In the genomic region with DNA sequence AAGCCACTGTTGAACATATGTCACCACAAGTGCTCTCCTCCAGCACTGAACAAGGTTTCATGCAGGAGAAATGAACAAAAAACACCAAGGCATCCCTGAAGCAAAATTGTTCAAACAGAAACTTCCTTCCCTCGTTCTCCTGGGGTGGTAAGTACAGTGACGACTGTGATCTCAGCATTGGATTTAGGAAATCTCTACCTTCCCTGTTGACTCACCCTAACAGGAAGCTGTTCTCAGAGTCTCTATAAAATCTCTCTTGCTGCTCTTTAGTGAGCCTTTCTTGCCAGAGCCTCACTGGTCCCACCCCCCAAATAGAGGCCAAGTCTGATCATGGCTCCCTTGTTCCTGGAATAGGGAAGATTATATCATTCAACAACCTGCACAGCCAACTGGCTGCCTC, we compare ENCODE assay signal across 24 cellular contexts. TPM values are rescaled to one million over a fixed set of nuclear protein-coding genes. Genes with fewer than 3 reads are reported as not detected.
DNase-seq lines count a peak whose midpoint lies in the region; ATAC-seq and TF ChIP-seq lines count a peak whose summit lies in the region.
"Had no signal": no experiment of that assay in that cellular context is flagged by ENCODE, and none has a peak within 500 bp of the region (broad histone marks: within the 10 kb centered on the region; RNA-seq: fewer than 3 reads in every experiment).

No MANE protein-coding gene starts in this region.

- dilution Hi-C loops in IMR-90 (cut with HindIII; ENCODE audit: low sequenced_read_pairs, unreplicated experiment) = no loop called here

- no peak for TF ChIP-seq POLR2A in IMR-90 (IDR thresholded peaks at IDR 0.05; ENCODE audit: low read depth, low read length)
- no peak for TF ChIP-seq POLR2A in thyroid gland (IDR thresholded peaks at IDR 0.05)

- H4K91ac ChIP-seq in IMR-90 (ENCODE audit: insufficient read depth, low read depth, low read length) = peak overlapping the region; percentile 64

- peak overlapping the region; percentile 76 for H2AFZ ChIP-seq in IMR-90 (replicated peaks; ENCODE audit: low read length, poor library complexity)

- peak overlapping the region; percentile 82 for H3K14ac ChIP-seq in IMR-90 (replicated peaks; ENCODE audit: low read depth, low read length)

- no peak overlapping the region for H3K4me3 ChIP-seq in IMR-90 (ENCODE audit: insufficient read depth, low read depth, low read length)
- H3K4me3 ChIP-seq in astrocyte of the spinal cord (ENCODE audit: low read depth, low read length) = no peak overlapping the region
- no peak overlapping the region for H3K4me3 ChIP-seq in thyroid gland (replicated peaks in 1 of 3)
- H3K4me3 ChIP-seq: K562, lung, tibial artery had no signal

- no CpG with 5 or more reads among the region's 2 CpGs for WGBS in IMR-90 (ENCODE audit: extremely low coverage in 2 of 2, insufficient read length in 1 of 2), 2 experiments
- WGBS in thyroid gland, 2 donors = 73 to 79% methylated on average over 2 of the region's 2 CpGs

- no peak for TF ChIP-seq RAD21 in IMR-90 (IDR thresholded peaks at IDR 0.05; ENCODE audit: low read length)

- peak overlapping the region; percentile 87 for H2BK120ac ChIP-seq in IMR-90 (ENCODE audit: low read depth, low read length)

- POLR2A ChIA-PET in IMR-90 (lab: Charles Lee; ENCODE audit: unreplicated experiment) = no interaction called here

- peak overlapping the region; percentile 16; the same call in 1 of the 2 replicates for H4K5ac ChIP-seq in IMR-90 (ENCODE audit: low read depth, low read length)

- no peak overlapping the region; the same call in 1 of the 2 replicates for H3K27ac ChIP-seq in IMR-90 (ENCODE audit: insufficient read depth, low read length)
- peak overlapping the region; percentile 84 for H3K27ac ChIP-seq in foreskin keratinocyte
- no peak overlapping the region for H3K27ac ChIP-seq in thyroid gland
- no peak overlapping the region for H3K27ac ChIP-seq in caudate nucleus (ENCODE audit: low read depth, low read length)
- H3K27ac ChIP-seq: tibial artery had no signal

- peak overlapping the region; percentile 50; the same call in 1 of the 3 replicates for H2BK15ac ChIP-seq in IMR-90 (ENCODE audit: low read depth, low read length)

- H3K36me3 ChIP-seq in IMR-90 (ENCODE audit: control insufficient read depth, insufficient read depth, low read length) (no peaks in the 10 kb centered on the region), thyroid gland (no peaks in the 10 kb centered on the region)
- H3K36me3 ChIP-seq: tibial artery had no signal

- H3K56ac ChIP-seq in IMR-90 (ENCODE audit: extremely low read depth, insufficient read depth, low read length) = no peak overlapping the region

- CTCF ChIA-PET in IMR-90 (lab: Yijun Ruan, JAX) = interaction anchor here (0.7 kb wide), 1 partner anchor 883 kb away, joined by 3 read pairs; no protein-coding TSS in a partner anchor

- H3K9ac ChIP-seq in IMR-90 (ENCODE audit: low read depth, low read length) = no peak overlapping the region

- peak overlapping the region; percentile 51 for H2BK5ac ChIP-seq in IMR-90 (ENCODE audit: low read depth, low read length, poor library complexity, severe bottlenecking)

- H3K23ac ChIP-seq in IMR-90 (ENCODE audit: low read depth, low read length) = peak overlapping the region; percentile 92; the same call in 1 of the 2 replicates

- peak overlapping the region; percentile 88 for H2BK20ac ChIP-seq in IMR-90 (ENCODE audit: low read depth, low read length)

- H3K27me3 ChIP-seq in IMR-90 (ENCODE audit: control insufficient read depth, insufficient read depth, low read length) (no peaks in the 10 kb centered on the region), foreskin keratinocyte (no peaks in the 10 kb centered on the region), thyroid gland (no peaks in the 10 kb centered on the region)
- H3K27me3 ChIP-seq: tibial artery had no signal

- H3K79me1 ChIP-seq in IMR-90 (ENCODE audit: low read depth in 1 of 2, low read length in 2 of 2) = peaks cover 0 to 7% of the 10 kb centered on the region in 2 experiments; a peak in 1 of 4 replicates

- TF ChIP-seq CTCF in IMR-90 (conservative IDR thresholded peaks at IDR 0.05; ENCODE audit: low read depth, low read length) (no peak), astrocyte of the spinal cord (IDR thresholded peaks at IDR 0.05; ENCODE audit: low read depth, low read length) (no peak), foreskin keratinocyte (conservative IDR thresholded peaks at IDR 0.05) (no peak), thyroid gland (IDR thresholded peaks at IDR 0.05) (no peak)

- intact Hi-C loops in IMR-90 (cut with micrococcal nuclease) (no loop called here), thyroid gland (cut with DNase I) (no loop called here)

- H3K4me2 ChIP-seq in IMR-90 (ENCODE audit: low read depth, low read length) = peak overlapping the region; percentile 42; the same call in 1 of the 2 replicates

- no TSS peak for BruUV-seq in IMR-90 (replicated peaks; lab: Mats Ljungman, UMichigan)

- H3K9me3 ChIP-seq in IMR-90 (ENCODE audit: control insufficient read depth, insufficient read depth, low read length) = no peaks in the 10 kb centered on the region
- H3K9me3 ChIP-seq in thyroid gland = no peaks in the 10 kb centered on the region
- H3K9me3 ChIP-seq: tibial artery had no signal

- peak overlapping the region in 1 of 2 experiments; percentile 73; a peak in 2 of 4 replicates for H4K8ac ChIP-seq in IMR-90 (ENCODE audit: low read depth in 2 of 2, low read length in 2 of 2)

- H2AK9ac ChIP-seq in IMR-90 (replicated peaks; ENCODE audit: low read depth, low read length, poor library complexity) = peak overlapping the region; percentile 46

- H2AK5ac ChIP-seq in IMR-90 (ENCODE audit: low read depth, low read length) = peak overlapping the region; percentile 63; the same call in 1 of the 2 replicates

- H3K4me1 ChIP-seq in IMR-90 (ENCODE audit: control insufficient read depth, insufficient read depth, low read length) = peaks cover 2% of the 10 kb centered on the region
- peaks cover 22% of the 10 kb centered on the region for H3K4me1 ChIP-seq in foreskin keratinocyte
- H3K4me1 ChIP-seq in thyroid gland = peaks cover 6 to 8% of the 10 kb centered on the region in 2 donors

- H3K9me1 ChIP-seq in IMR-90 (ENCODE audit: insufficient read depth, low read length) = peaks cover 9% of the 10 kb centered on the region

- H3K18ac ChIP-seq in IMR-90 (ENCODE audit: low read depth, low read length) = peak overlapping the region; percentile 70; the same call in 1 of the 2 replicates

- H3K4ac ChIP-seq in IMR-90 (ENCODE audit: low read depth, low read length) = peak overlapping the region; percentile 87

- in situ Hi-C loops in IMR-90 (cut with MboI; ENCODE audit: low sequenced_read_pairs) (no loop called here), astrocyte of the spinal cord (cut with HindIII; ENCODE audit: low sequenced_read_pairs) (no loop called here)

- no peaks in the 10 kb centered on the region for H4K20me1 ChIP-seq in IMR-90 (ENCODE audit: insufficient read depth, low read length)

- ATAC-seq in IMR-90 (ENCODE audit: low read depth) = no peak
- peak; percentile 61 for ATAC-seq in foreskin keratinocyte
- no peak for ATAC-seq in GM18870 (IDR thresholded peaks at IDR 0.05; ENCODE audit: unreplicated experiment)
- ATAC-seq: activated CD8-positive, alpha-beta T cell treated with anti-CD3 and anti-CD28 coated beads, Interleukin-2, amount 10 ng/mL, durations not matched to agents 7 days and 5 days; K562; stimulated activated memory B cell treated with anti-CD40 and anti-IgM and Interleukin-4, amounts not matched to agents 10 μg/mL and 1 μg/mL and 100 μg/mL, for 72 hours had no signal

- DNase-seq in A172 (ENCODE audit: low spot score) = peak; percentile 85
- DNase-seq in IMR-90 = peak; percentile 54
- peak; percentile 25 for DNase-seq in astrocyte of the spinal cord (ENCODE audit: low read depth, low spot score)
- DNase-seq in foreskin keratinocyte = peak in 1 of 2 donors; percentile 76
- DNase-seq in thyroid gland = no peak
- no peak for DNase-seq in COLO829 (ENCODE audit: low spot score)
- DNase-seq in caudate nucleus (lab: John Stamatoyannopoulos, UW) = no peak
- DNase-seq: 8988T; activated CD8-positive, alpha-beta T cell treated with anti-CD3 and anti-CD28 coated beads, Interleukin-2, amount 10 ng/mL, durations not matched to agents 7 days and 5 days; CD4-positive, CD25-positive, alpha-beta regulatory T cell; DMS53; immature natural killer cell; NCI-H1092 treated with DMSO at 0.1 percent for 48 hours; NCI-H774; nephron progenitor cell; stimulated activated CD4-positive, alpha-beta T cell treated with anti-CD3 and anti-CD28 coated beads, Interleukin-12 subunit alpha, Interleukin-12 subunit beta, amount 100 ng/mL, for 4 hours; tibial artery had no signal

RNA-seq across cellular contexts. Expression of a gene that starts 12.5 kb away (rescaled TPM):
- total RNA-seq in A172 (2014; rRNA removed; shearing (Covaris generic)) = not detected in 2 replicates
- not detected in 2 replicates for total RNA-seq in IMR-90 (2012; rRNA removed)
- not detected in 2 replicates for polyA plus RNA-seq in IMR-90 (2012; rRNA removed)
- 0.05 TPM in 1 of 2 replicates, not detected in the other for polyA plus RNA-seq in IMR-90 (2012; cell fraction: cytosol; rRNA removed)
- 0.05 and 0.37 TPM in 2 replicates for polyA plus RNA-seq in IMR-90 (2012; cell fraction: nucleus; rRNA removed; ENCODE audit: low replicate concordance)
- total RNA-seq in foreskin keratinocyte = 0.07 and 0.14 TPM in 2 replicates
- polyA plus RNA-seq in foreskin keratinocyte = 0.11 and 0.18 TPM in 2 replicates
- total RNA-seq in thyroid gland = under 1 TPM in 1 of 4 donors, not detected in 3; 0.11 TPM
- total RNA-seq: activated CD8-positive, alpha-beta T cell treated with anti-CD3 and anti-CD28 coated beads, Interleukin-2, amount 10 ng/mL, durations not matched to agents 7 days and 5 days; CD4-positive, CD25-positive, alpha-beta regulatory T cell; chondrocyte; K562; pulmonary artery endothelial cell had no signal
- polyA plus RNA-seq: CD4-positive, CD25-positive, alpha-beta regulatory T cell; immature natural killer cell; K562 had no signal

RNA-seq across cellular contexts. Expression of a gene that starts 23.3 kb away (rescaled TPM):
- total RNA-seq in A172 (2014; rRNA removed; shearing (Covaris generic)) = 0.48 TPM in 1 of 2 replicates, not detected in the other
- total RNA-seq in IMR-90 (2012; rRNA removed) (not detected in 2 replicates), foreskin keratinocyte (not detected in 2 replicates), thyroid gland (1 to 10 TPM; 1.6 to 6.3 (median 2.1) TPM)
- polyA plus RNA-seq in IMR-90 (2012; rRNA removed) (0.04 and 0.07 TPM in 2 replicates), foreskin keratinocyte (not detected in 2 replicates)
- 0.04 and 0.07 TPM in 2 replicates for polyA plus RNA-seq in IMR-90 (2012; cell fraction: cytosol; rRNA removed)
- 0.06 TPM in 1 of 2 replicates, not detected in the other for polyA plus RNA-seq in IMR-90 (2012; cell fraction: nucleus; rRNA removed; ENCODE audit: low replicate concordance)
- total RNA-seq: CD4-positive, CD25-positive, alpha-beta regulatory T cell; chondrocyte; K562; pulmonary artery endothelial cell had no signal
- polyA plus RNA-seq: K562 had no signal

RNA-seq across cellular contexts. Expression of a gene that starts 47.8 kb away (rescaled TPM):
- 0.24 TPM in 1 of 2 replicates, not detected in the other for total RNA-seq in A172 (2014; rRNA removed; shearing (Covaris generic))
- total RNA-seq in IMR-90 (2012; rRNA removed) (not detected in 2 replicates), foreskin keratinocyte (not detected in 2 replicates), thyroid gland (1 to 10 TPM in 1 of 4 donors, under 1 TPM in 1, not detected in 2; 0.71 to 1.1 TPM)
- polyA plus RNA-seq in IMR-90 (2012; rRNA removed) (not detected in 2 replicates), foreskin keratinocyte (not detected in 2 replicates)
- polyA plus RNA-seq in IMR-90 (2012; cell fraction: cytosol; rRNA removed) = not detected in 2 replicates
- 0.05 TPM in 1 of 2 replicates, not detected in the other for polyA plus RNA-seq in IMR-90 (2012; cell fraction: nucleus; rRNA removed; ENCODE audit: low replicate concordance)
- total RNA-seq: CD4-positive, CD25-positive, alpha-beta regulatory T cell; chondrocyte; H4; K562 had no signal
- polyA plus RNA-seq: K562 had no signal

RNA-seq across cellular contexts. Expression of a gene that starts 50.0 kb away (rescaled TPM):
- 2.4 and 3.7 TPM in 2 replicates for total RNA-seq in A172 (2014; rRNA removed; shearing (Covaris generic))
- 0.56 and 0.72 TPM in 2 replicates for total RNA-seq in IMR-90 (2012; rRNA removed)
- polyA plus RNA-seq in IMR-90 (2012; rRNA removed) = 0.51 and 0.55 TPM in 2 replicates
- 0.14 and 0.71 TPM in 2 replicates for polyA plus RNA-seq in IMR-90 (2012; cell fraction: cytosol; rRNA removed)
- polyA plus RNA-seq in IMR-90 (2012; cell fraction: nucleus; rRNA removed; ENCODE audit: low replicate concordance) = 0.63 and 1.3 TPM in 2 replicates
- total RNA-seq in foreskin keratinocyte = 1.0 and 1.3 TPM in 2 replicates
- polyA plus RNA-seq in foreskin keratinocyte = 1.1 and 1.3 TPM in 2 replicates
- under 1 TPM in 2 of 4 donors, not detected in 2; 0.56 to 0.94 TPM for total RNA-seq in thyroid gland

Comparison
In these comparisons a context has a peak if more than half of its experiments do, and no peak if none do; other contexts are left out.
1. DNase-seq: peak in A172 (single experiment), IMR-90 (single experiment) and astrocyte of the spinal cord (single experiment); none in thyroid gland (0 of 2), COLO829 (single experiment) and caudate nucleus (0 of 61).